In the genomic region with DNA sequence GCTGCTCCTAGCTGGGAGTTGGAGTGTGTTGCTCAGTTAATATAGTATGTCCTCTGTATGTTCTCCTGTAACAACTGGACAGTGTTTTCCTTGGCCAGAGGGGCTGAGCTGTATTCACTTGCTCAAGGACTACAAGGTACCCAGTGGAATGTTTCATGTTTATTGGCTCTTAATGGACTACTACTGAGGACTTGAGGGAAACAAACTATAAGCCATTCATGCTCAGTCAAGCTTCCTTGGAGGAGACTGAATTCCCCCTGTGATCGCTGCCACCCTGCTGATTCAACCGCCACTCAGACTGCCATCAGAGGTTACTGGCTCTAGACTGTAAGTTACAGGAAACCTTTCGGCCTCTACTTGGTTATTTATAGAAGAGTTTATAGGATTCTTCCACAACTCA, we compare ENCODE assay signal across 24 cellular contexts.
DNase-seq lines count a peak whose midpoint lies in the region; ATAC-seq and TF ChIP-seq lines count a peak whose summit lies in the region.
"Had no signal": no experiment of that assay in that cellular context is flagged by ENCODE, and none has a peak within 500 bp of the region (broad histone marks: within the 10 kb centered on the region; RNA-seq: fewer than 3 reads in every experiment).

No MANE protein-coding gene starts in this region.

- no peak for TF ChIP-seq POLR2A in body of pancreas (IDR thresholded peaks at IDR 0.05)

- no peaks in the 10 kb centered on the region for H3K27me3 ChIP-seq in PC-3 (ENCODE audit: low read length)
- H3K27me3 ChIP-seq in body of pancreas: no peaks in the 10 kb centered on the region
- H3K27me3 ChIP-seq: testis had no signal

- TF ChIP-seq CTCF in PC-3 (conservative IDR thresholded peaks at IDR 0.05; ENCODE audit: low read depth, low read length): no peak
- TF ChIP-seq CTCF in body of pancreas (IDR thresholded peaks at IDR 0.05): no peak

- H4K20me1 ChIP-seq in PC-3 (ENCODE audit: low read length): no peaks in the 10 kb centered on the region

- intact Hi-C loops in Right ventricle myocardium superior (cut with DNase I): no loop called here
- intact Hi-C loops in cardiac septum (cut with DNase I): no loop called here
- intact Hi-C loops in PC-3 (cut with micrococcal nuclease): loop anchor here (1.0 kb wide), 2 partner anchors 59 to 109 kb away; no protein-coding TSS in a partner anchor
- intact Hi-C loops in body of pancreas (cut with DNase I): no loop called here

- POLR2A ChIA-PET in PC-3 (lab: Charles Lee; ENCODE audit: unreplicated experiment): no interaction called here

- H3K27ac ChIP-seq in PC-3 (ENCODE audit: low read length) (peak overlapping the region; percentile 60), body of pancreas (no peak overlapping the region)
- H3K27ac ChIP-seq: GM23248, prostate gland, testis had no signal

- H3K9me2 ChIP-seq in PC-3 (replicated peaks; ENCODE audit: low read length): no peaks in the 10 kb centered on the region

- no TSS peak for BruUV-seq in PC-3 (replicated peaks; lab: Mats Ljungman, UMichigan)

- 68% methylated on average over 3 of the region's 3 CpGs for WGBS in body of pancreas, 2 donors

- H3K36me3 ChIP-seq in PC-3 (ENCODE audit: low read depth, low read length) (no peaks in the 10 kb centered on the region), body of pancreas (replicated peaks in 1 of 2; ENCODE audit: insufficient read depth in 1 of 2, low read depth in 2 of 2) (no peaks in the 10 kb centered on the region)
- H3K36me3 ChIP-seq: prostate gland had no signal

- H3K4me3 ChIP-seq in PC-3 (ENCODE audit: low read length) (no peak overlapping the region), body of pancreas (no peak overlapping the region)
- H3K4me3 ChIP-seq: GM23248, prostate gland, testis had no signal

- no peak for DNase-seq in Right ventricle myocardium superior
- DNase-seq in cardiac septum (ENCODE audit: low spot score): no peak
- DNase-seq in PC-3: peak; percentile 80
- peak; percentile 25 for DNase-seq in iPS-NIHi11 (ENCODE audit: low spot score)
- peak; percentile 18 for DNase-seq in retina
- DNase-seq in activated naive CD4-positive, alpha-beta T cell (lab: John Stamatoyannopoulos, UW): no peak
- DNase-seq in body of pancreas: no peak
- no peak for DNase-seq in medulla oblongata (ENCODE audit: extremely low spot score)
- DNase-seq: activated CD4-positive, alpha-beta T cell treated with anti-CD3 and anti-CD28 coated beads, Interleukin-2, amount 50 U/mL, for 1 hour; activated T-cell treated with anti-CD3 and anti-CD28 coated beads, Interleukin-2, amount 50 U/mL, for 4 hours; AML-193; CD4-positive, alpha-beta T cell; GM23248; head of caudate nucleus; IMR-90; NCI-H1092 treated with DMSO at 0.1 percent for 48 hours; NCI-H1930; NCI-H345; NCI-H82; stimulated activated CD4-positive, alpha-beta T cell treated with anti-CD3 and anti-CD28 coated beads, Interleukin-15, amount 100 ng/mL, for 24 hours; stimulated activated naive CD4-positive, alpha-beta T cell treated with Interleukin-2 at 50 U/mL for 16 hours; T-helper 9 cell; testis had no signal

- H3K9me3 ChIP-seq in PC-3 (ENCODE audit: low read length) (no peaks in the 10 kb centered on the region), body of pancreas (no peaks in the 10 kb centered on the region)
- H3K9me3 ChIP-seq: prostate gland, testis had no signal

- peak overlapping the region; percentile 2 for H3K4me2 ChIP-seq in PC-3 (ENCODE audit: low read length)

- peaks cover 47% of the 10 kb centered on the region for H3K4me1 ChIP-seq in PC-3 (ENCODE audit: insufficient read depth, low read length)
- H3K4me1 ChIP-seq in body of pancreas: peaks cover 12% of the 10 kb centered on the region
- H3K4me1 ChIP-seq: prostate gland, testis had no signal

- H3F3A ChIP-seq in PC-3 (ENCODE audit: low read length, unreplicated experiment): peaks cover 10% of the 10 kb centered on the region

- peak overlapping the region; percentile 2; the same call in 1 of the 2 replicates for H3K9ac ChIP-seq in PC-3 (ENCODE audit: low read length)
- H3K9ac ChIP-seq: GM23248 had no signal

- H3K79me2 ChIP-seq in PC-3 (ENCODE audit: low read length): no peaks in the 10 kb centered on the region

- CTCF ChIA-PET in PC-3 (lab: Charles Lee): no interaction called here

- H2AFZ ChIP-seq in PC-3 (ENCODE audit: low read length): peak overlapping the region; percentile 29; the same call in 1 of the 2 replicates
- H2AFZ ChIP-seq: GM23248 had no signal

- ATAC-seq in Right ventricle myocardium superior (ENCODE audit: poor library complexity) (peak; percentile 43), PC-3 (peak; percentile 69), body of pancreas (no peak)
- ATAC-seq: activated T-cell treated with anti-CD3 and anti-CD28 coated beads, Interleukin-2, amount 50 U/mL, for 4 hours had no signal

Comparison
In these comparisons a context has a peak if more than half of its experiments do, and no peak if none do; other contexts are left out.
1. DNase-seq: peak in PC-3 (single experiment), iPS-NIHi11 (single experiment) and retina (single experiment); none in Right ventricle myocardium superior (single experiment), cardiac septum (single experiment), activated naive CD4-positive, alpha-beta T cell (0 of 4), body of pancreas (0 of 4) and medulla oblongata (single experiment).